In the genomic region with DNA sequence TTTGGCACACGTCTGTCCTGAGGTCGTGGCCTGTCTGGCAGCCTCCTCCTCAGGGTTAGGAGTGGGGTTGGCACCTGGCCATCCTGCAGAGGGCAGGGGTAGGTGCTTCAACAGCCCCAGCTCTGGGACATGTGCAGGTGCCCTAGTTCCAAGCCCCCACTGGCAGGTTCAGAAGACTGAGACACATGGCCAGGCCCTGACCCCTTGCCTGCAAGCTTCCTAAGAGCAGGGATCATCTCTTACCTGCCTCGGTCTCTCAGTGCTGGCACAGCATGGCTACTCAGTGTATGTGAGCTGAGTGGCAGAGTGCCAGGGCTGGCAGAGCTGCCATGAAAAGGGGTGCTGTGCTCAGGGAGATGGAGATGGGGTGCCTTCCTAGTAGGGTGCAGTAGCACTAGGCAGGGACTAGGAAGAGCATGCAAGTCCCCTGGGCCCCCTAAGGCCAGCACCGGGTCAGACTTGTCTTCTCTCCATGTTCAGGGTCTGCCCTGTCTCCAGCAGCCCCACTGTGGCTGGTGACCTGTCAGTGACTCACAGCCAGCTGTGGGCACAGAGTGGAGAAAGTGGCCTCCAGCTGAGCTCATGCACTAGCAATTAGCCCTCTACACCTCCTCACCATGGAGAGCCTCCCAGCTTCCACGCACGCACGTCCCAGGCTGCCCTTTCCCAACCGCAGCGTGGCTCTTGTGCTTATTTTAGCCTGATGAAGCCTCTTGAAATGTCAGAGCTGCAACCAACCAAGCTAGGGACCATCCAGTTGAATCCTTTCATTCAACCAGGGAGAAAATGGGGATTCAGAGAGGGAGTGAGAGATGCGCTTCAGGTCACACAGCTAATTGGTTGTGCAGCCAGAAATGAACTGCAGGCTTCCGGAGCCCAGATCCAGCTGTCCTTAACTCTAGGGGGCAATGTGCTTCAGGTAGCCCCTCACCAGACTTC, we compare ENCODE assay signal across 8 cellular contexts.
DNase-seq lines count a peak whose midpoint lies in the region; ATAC-seq, FAIRE-seq and TF ChIP-seq lines count a peak whose summit lies in the region.

No MANE protein-coding gene starts in this region.

- ATAC-seq in left lobe of liver (no peak), GM19397 (IDR thresholded peaks at IDR 0.05; ENCODE audit: unreplicated experiment) (no peak), HG03097 (IDR thresholded peaks at IDR 0.05; ENCODE audit: low FRiP score, unreplicated experiment) (no peak)

- FAIRE-seq in H54 (lab: Jason Lieb, UNC): peak; percentile 78

- no peak overlapping the region for H3K4me3 ChIP-seq in epithelial cell of proximal tubule (ENCODE audit: low read depth, low read length)

- peak; percentile 98 for DNase-seq in H54 (ENCODE audit: insufficient read length, low spot score)
- peak; percentile 58 to 70 for DNase-seq in NOMO-1 (lab: John Stamatoyannopoulos, UW; ENCODE audit: unreplicated experiment in 2 of 2)
- peak; percentile 92 for DNase-seq in epithelial cell of proximal tubule (ENCODE audit: low read depth)
- DNase-seq in retina: peak; percentile 55
- DNase-seq in left lobe of liver (ENCODE audit: low spot score): no peak
- no peak for DNase-seq in NCI-H510A (lab: John Stamatoyannopoulos, UW)

- TF ChIP-seq POLR2A in H54 (IDR thresholded peaks at IDR 0.05; ENCODE audit: low read depth, low read length): peak; percentile 13; the same call in 1 of the 2 replicates

- TF ChIP-seq CTCF in epithelial cell of proximal tubule (conservative IDR thresholded peaks at IDR 0.05; ENCODE audit: low read depth, low read length): no peak

Comparison
In these comparisons a context has a peak if more than half of its experiments do, and no peak if none do; other contexts are left out.
1. DNase-seq: peak in H54 (single experiment), NOMO-1 (2 of 2), epithelial cell of proximal tubule (single experiment) and retina (single experiment); none in left lobe of liver (single experiment) and NCI-H510A (single experiment).